Comparison of ENCODE assay signal across 11 cellular contexts in genomic region chr5:374631-375335, GRCh38. TPM values are rescaled to one million over a fixed set of nuclear protein-coding genes. Genes with fewer than 3 reads are reported as not detected.
DNase-seq lines count a peak whose midpoint lies in the region; ATAC-seq and TF ChIP-seq lines count a peak whose summit lies in the region.
"Had no signal": no experiment of that assay in that cellular context is flagged by ENCODE, and none has a peak within 500 bp of the region (broad histone marks: within the 10 kb centered on the region; RNA-seq: fewer than 3 reads in every experiment).

No MANE protein-coding gene starts in this region.

- H3K4me1 Mint-ChIP-seq in activated naive CD4-positive, alpha-beta T cell treated with anti-CD3 and anti-CD28 coated beads, Interleukin-2, amount 50 U/mL, for 24 hours, result peaks cover 43% of the 10 kb centered on the region
- peaks cover 80% of the 10 kb centered on the region for H3K4me1 Mint-ChIP-seq in activated CD8-positive, alpha-beta T cell treated with anti-CD3 and anti-CD28 coated beads for 36 hours (ENCODE audit: low read depth)
- H3K4me1 Mint-ChIP-seq in type B pancreatic cell (ENCODE audit: unreplicated experiment), result peaks cover 18% of the 10 kb centered on the region

- TF ChIP-seq CTCF in activated CD8-positive, alpha-beta T cell treated with anti-CD3 and anti-CD28 coated beads for 36 hours (IDR thresholded peaks at IDR 0.05), result no peak
- TF ChIP-seq CTCF in type B pancreatic cell (conservative IDR thresholded peaks at IDR 0.05), result no peak

- POLR2A ChIA-PET in activated CD8-positive, alpha-beta T cell treated with anti-CD3 and anti-CD28 coated beads for 36 hours (lab: Charles Lee), result interaction anchor here (0.6 to 4.9 kb wide), 7 partner anchors 9 to 77 kb away, joined by 3 to 24 read pairs (median 4); no protein-coding TSS in a partner anchor

- CTCF ChIA-PET in activated CD8-positive, alpha-beta T cell treated with anti-CD3 and anti-CD28 coated beads for 36 hours (lab: Charles Lee), result interaction anchor here (0.9 to 1.3 kb wide), 2 partner anchors 18 to 71 kb away, joined by 3 read pairs; no protein-coding TSS in a partner anchor

- H3K36me3 Mint-ChIP-seq in activated naive CD4-positive, alpha-beta T cell treated with anti-CD3 and anti-CD28 coated beads, Interleukin-2, amount 50 U/mL, for 24 hours, result peaks cover 3% of the 10 kb centered on the region
- H3K36me3 Mint-ChIP-seq in activated CD8-positive, alpha-beta T cell treated with anti-CD3 and anti-CD28 coated beads for 36 hours (ENCODE audit: low read depth), result peaks cover 41% of the 10 kb centered on the region
- H3K36me3 Mint-ChIP-seq in type B pancreatic cell, result peaks cover 5% of the 10 kb centered on the region

- no peak for ATAC-seq in activated CD8-positive, alpha-beta T cell treated with anti-CD3 and anti-CD28 coated beads for 36 hours
- no peak for ATAC-seq in GM19452 (IDR thresholded peaks at IDR 0.05; ENCODE audit: unreplicated experiment)

- H3K27ac Mint-ChIP-seq in activated naive CD4-positive, alpha-beta T cell treated with anti-CD3 and anti-CD28 coated beads, Interleukin-2, amount 50 U/mL, for 24 hours, result peak overlapping the region; percentile 95
- peak overlapping the region; percentile 97 for H3K27ac Mint-ChIP-seq in activated CD8-positive, alpha-beta T cell treated with anti-CD3 and anti-CD28 coated beads for 36 hours
- peak overlapping the region; percentile 89 for H3K27ac Mint-ChIP-seq in type B pancreatic cell

- no peak for DNase-seq in activated naive CD4-positive, alpha-beta T cell treated with Interleukin-2 at 50 U/mL for 16 hours
- DNase-seq in activated CD8-positive, alpha-beta T cell treated with anti-CD3 and anti-CD28 coated beads for 36 hours, result no peak
- DNase-seq in iPS-NIHi7 (ENCODE audit: extremely low spot score) (peak; percentile 10), type B pancreatic cell (ENCODE audit: extremely low spot score, unreplicated experiment) (peak; percentile 65), NCI-H187 (lab: John Stamatoyannopoulos, UW) (no peak), NCI-H446 (lab: John Stamatoyannopoulos, UW) (no peak)
- DNase-seq: cerebellar nuclear complex, KBM-7, NCI-H510A treated with DMSO at 0.1 percent for 48 hours had no signal

- H3K9me3 Mint-ChIP-seq in activated naive CD4-positive, alpha-beta T cell treated with anti-CD3 and anti-CD28 coated beads, Interleukin-2, amount 50 U/mL, for 24 hours, result no peaks in the 10 kb centered on the region
- H3K9me3 Mint-ChIP-seq in activated CD8-positive, alpha-beta T cell treated with anti-CD3 and anti-CD28 coated beads for 36 hours, result peaks cover 3% of the 10 kb centered on the region
- H3K9me3 Mint-ChIP-seq in type B pancreatic cell, result no peaks in the 10 kb centered on the region

- H3K4me3 Mint-ChIP-seq in activated naive CD4-positive, alpha-beta T cell treated with anti-CD3 and anti-CD28 coated beads, Interleukin-2, amount 50 U/mL, for 24 hours, result peak overlapping the region; percentile 78
- H3K4me3 Mint-ChIP-seq in activated CD8-positive, alpha-beta T cell treated with anti-CD3 and anti-CD28 coated beads for 36 hours, result peak overlapping the region; percentile 59
- H3K4me3 Mint-ChIP-seq in type B pancreatic cell, result peak overlapping the region; percentile 81

- intact Hi-C loops in activated CD8-positive, alpha-beta T cell treated with anti-CD3 and anti-CD28 coated beads for 36 hours (cut with micrococcal nuclease), result no loop called here

- peaks cover 2% of the 10 kb centered on the region for H3K27me3 Mint-ChIP-seq in activated naive CD4-positive, alpha-beta T cell treated with anti-CD3 and anti-CD28 coated beads, Interleukin-2, amount 50 U/mL, for 24 hours
- H3K27me3 Mint-ChIP-seq in activated CD8-positive, alpha-beta T cell treated with anti-CD3 and anti-CD28 coated beads for 36 hours, result no peaks in the 10 kb centered on the region
- H3K27me3 Mint-ChIP-seq in type B pancreatic cell, result peaks cover 6% of the 10 kb centered on the region

RNA-seq across cellular contexts. Expression of gene AHRR, which starts 53.3 kb away (rescaled TPM):
- total RNA-seq in activated CD8-positive, alpha-beta T cell treated with anti-CD3 and anti-CD28 coated beads for 36 hours, result 10 to 100 TPM; 26.3 to 27.9 TPM
- total RNA-seq in type B pancreatic cell (ENCODE audit: low replicate concordance), result 7.9 and 13.4 TPM in 2 replicates

Comparison
In these comparisons a context has a peak if more than half of its experiments do, and no peak if none do; other contexts are left out.
1. DNase-seq: peak in iPS-NIHi7 (single experiment) and type B pancreatic cell (single experiment); none in activated naive CD4-positive, alpha-beta T cell treated with Interleukin-2 at 50 U/mL for 16 hours (single experiment), activated CD8-positive, alpha-beta T cell treated with anti-CD3 and anti-CD28 coated beads for 36 hours (single experiment), NCI-H187 (0 of 2) and NCI-H446 (0 of 2).
2. Peak in every context shown above with its lines, with median percentiles within 50 percentile points of each other: H3K27ac Mint-ChIP-seq and H3K4me3 Mint-ChIP-seq.